7 cellular contexts compared by ENCODE assay signal in the genomic region with DNA sequence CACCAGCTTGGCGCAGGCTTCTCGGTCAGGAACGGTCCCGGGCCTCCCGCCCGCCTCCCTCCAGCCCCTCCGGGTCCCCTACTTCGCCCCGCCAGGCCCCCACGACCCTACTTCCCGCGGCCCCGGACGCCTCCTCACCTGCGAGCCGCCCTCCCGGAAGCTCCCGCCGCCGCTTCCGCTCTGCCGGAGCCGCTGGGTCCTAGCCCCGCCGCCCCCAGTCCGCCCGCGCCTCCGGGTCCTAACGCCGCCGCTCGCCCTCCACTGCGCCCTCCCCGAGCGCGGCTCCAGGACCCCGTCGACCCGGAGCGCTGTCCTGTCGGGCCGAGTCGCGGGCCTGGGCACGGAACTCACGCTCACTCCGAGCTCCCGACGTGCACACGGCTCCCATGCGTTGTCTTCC. TPM values are rescaled to one million over a fixed set of nuclear protein-coding genes. Genes with fewer than 3 reads are reported as not detected.
"Had no signal": no experiment of that assay in that cellular context is flagged by ENCODE, and none has a peak within 500 bp of the region (broad histone marks: within the 10 kb centered on the region; RNA-seq: fewer than 3 reads in every experiment).

No MANE protein-coding gene starts in this region.

RNA-seq across cellular contexts. Expression of a gene that starts 36.0 kb away (rescaled TPM):
- total RNA-seq: HT-29, LHCN-M2, MCF 10A, OCI-LY7, PC-3, SK-MEL-5 had no signal
- polyA plus RNA-seq: SK-N-SH had no signal
